8 cellular contexts compared by ENCODE assay signal in genomic region chr1:33612877-33613487, GRCh38.
DNase-seq lines count a peak whose midpoint lies in the region; ATAC-seq and TF ChIP-seq lines count a peak whose summit lies in the region.

No MANE protein-coding gene starts in this region.

- no peak overlapping the region for H3K4me3 ChIP-seq in astrocyte of the spinal cord (ENCODE audit: low read depth, low read length)

- in situ Hi-C loops in astrocyte of the spinal cord (cut with HindIII; ENCODE audit: low sequenced_read_pairs) = no loop called here

- peak; percentile 97 for TF ChIP-seq CTCF in astrocyte of the spinal cord (IDR thresholded peaks at IDR 0.05; ENCODE audit: low read depth, low read length)

- ATAC-seq in HG02970 (IDR thresholded peaks at IDR 0.05; ENCODE audit: low FRiP score, unreplicated experiment) = no peak

- DNase-seq in DMS79 treated with DMSO at 0.1 percent for 48 hours (lab: John Stamatoyannopoulos, UW) = peak; percentile 39
- peak; percentile 58 for DNase-seq in HT1080 (ENCODE audit: low read depth)
- peak; percentile 65 for DNase-seq in NOMO-1 treated with DMSO at 0.1 percent for 48 hours (lab: John Stamatoyannopoulos, UW; ENCODE audit: unreplicated experiment)
- peak; percentile 67 for DNase-seq in astrocyte of the spinal cord (ENCODE audit: low read depth, low spot score)
- DNase-seq in iPS-NIHi11 (ENCODE audit: low spot score) = peak; percentile 85
- DNase-seq in stimulated activated CD4-positive, alpha-beta T cell treated with anti-CD3 and anti-CD28 coated beads, Interleukin-1b, Interleukin-23, amount 100 ng/mL, for 48 hours = peak; percentile 35
- no peak for DNase-seq in T1000 (lab: John Stamatoyannopoulos, UW)
